In the genomic region with DNA sequence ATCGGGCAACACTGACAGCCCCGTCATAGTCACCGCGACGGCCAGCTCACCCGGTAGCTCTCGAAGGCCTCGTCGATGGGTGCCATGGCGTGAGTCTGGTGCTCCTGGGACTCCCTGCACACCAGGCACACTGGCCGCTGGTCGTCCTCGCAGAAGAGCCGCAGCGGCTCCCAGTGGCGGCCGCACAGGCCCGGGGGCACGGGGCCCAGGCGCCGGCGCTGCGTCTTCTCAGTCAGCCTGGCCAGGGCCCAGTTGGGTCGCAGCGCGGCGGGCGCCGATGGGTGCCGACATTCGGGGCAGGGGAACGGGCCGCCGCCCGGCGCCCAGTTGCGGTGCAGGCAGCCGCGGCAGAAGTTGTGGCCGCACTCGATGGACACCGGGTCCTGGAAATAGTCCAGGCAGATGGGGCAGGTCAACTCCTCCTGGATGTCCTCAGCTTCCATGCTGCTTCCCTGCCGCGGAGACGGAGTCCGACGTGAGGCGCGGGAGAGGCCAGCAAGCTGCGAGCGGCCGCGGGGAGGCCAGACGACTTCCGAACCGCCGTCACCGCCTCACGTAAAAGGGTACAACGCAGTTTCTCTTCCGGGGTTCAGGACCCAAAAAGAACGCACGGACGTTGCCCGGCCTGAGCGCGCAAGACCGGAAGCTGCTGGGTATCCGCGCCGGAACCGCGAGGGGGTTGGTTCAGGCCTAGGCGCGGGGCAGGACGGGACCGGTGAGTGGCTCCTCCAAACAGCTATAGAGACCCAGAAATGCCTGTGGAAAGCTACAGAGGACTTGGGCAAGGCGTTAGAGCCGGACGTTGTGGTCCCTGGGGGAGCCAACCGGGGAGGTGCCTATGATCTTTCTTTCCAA, we compare ENCODE assay signal across 8 cellular contexts. TPM values are rescaled to one million over a fixed set of nuclear protein-coding genes. Genes with fewer than 3 reads are reported as not detected.
A peak's percentile ranks its signal among the peaks of the same experiment; 100 is the strongest.
DNase-seq lines count a peak whose midpoint lies in the region; ATAC-seq and TF ChIP-seq lines count a peak whose summit lies in the region.

TSS of gene TRIM4 (minus strand) at position 572 of the 855 bp plus-strand sequence. CDS start at position 443, 129 bp downstream.

- ATAC-seq in GM19023 (IDR thresholded peaks at IDR 0.05; ENCODE audit: unreplicated experiment) (peak; percentile 98), HG03280 (IDR thresholded peaks at IDR 0.05; ENCODE audit: unreplicated experiment) (peak; percentile 97), left colon (peak; percentile 97)

- intact Hi-C loops in left colon (cut with DNase I, micrococcal nuclease), result no loop called here

- DNase-seq in AG10803 (ENCODE audit: low read depth) (peak; percentile 93), NCI-H446 (lab: John Stamatoyannopoulos, UW) (peak; percentile 26 to 82), cerebellar nuclear complex (lab: John Stamatoyannopoulos, UW) (peak; percentile 30 to 65), left colon (peak; percentile 93 to 94)
- DNase-seq in activated CD4-positive, alpha-beta T cell treated with anti-CD3 and anti-CD28 coated beads for 1 hour, result peak; percentile 82
- DNase-seq in stimulated activated CD4-positive, alpha-beta T cell treated with anti-CD3 and anti-CD28 coated beads, Interleukin-2, amount 100 ng/mL, for 4 hours (ENCODE audit: low read depth), result peak; percentile 80

- H3K4me3 ChIP-seq in AG10803 (ENCODE audit: low read length), result peak within 1 kb of the TSS; percentile 89

- 0 out of 2 replicates have a peak, but pooled peaks have one; percentile 1 for TF ChIP-seq CTCF in AG10803 (conservative IDR thresholded peaks at IDR 0.05; ENCODE audit: low read length)

RNA-seq across cellular contexts. Expression of gene TRIM4, which starts in this region (rescaled TPM):
- 10 to 100 TPM; 21.5 to 23.8 TPM for total RNA-seq in left colon

Comparison
In these comparisons a context has a peak if more than half of its experiments do, and no peak if none do; other contexts are left out.
1. Peak in every context shown above with its lines: DNase-seq, ATAC-seq and H3K4me3 ChIP-seq.